Comparison of ENCODE assay signal across 18 cellular contexts in the genomic region with DNA sequence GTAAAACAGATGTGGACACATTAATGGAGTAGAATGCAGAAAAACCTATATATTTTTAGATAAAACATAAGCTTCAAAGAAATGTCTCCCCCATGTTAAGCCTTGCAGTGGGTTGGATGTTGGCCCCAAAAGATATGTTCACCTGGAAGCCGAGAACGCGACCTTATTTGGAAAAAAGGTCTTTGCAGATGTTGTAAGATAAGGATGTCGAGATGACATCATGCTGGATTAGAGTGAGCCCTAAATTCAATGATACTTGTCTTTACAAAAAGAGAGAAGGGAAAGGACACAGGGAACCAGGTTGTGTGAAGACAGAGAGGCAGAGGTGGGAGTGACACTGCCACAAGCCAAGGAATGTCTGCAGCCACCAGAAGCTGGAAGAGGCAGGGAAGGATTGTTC.
"Had no signal": no experiment of that assay in that cellular context is flagged by ENCODE, and none has a peak within 500 bp of the region (broad histone marks: within the 10 kb centered on the region; RNA-seq: fewer than 3 reads in every experiment).

No MANE protein-coding gene starts in this region.

- DNase-seq: activated CD4-positive, alpha-beta T cell treated with anti-CD3 and anti-CD28 coated beads for 1 hour; amniotic stem cell; body of pancreas; central memory CD4-positive, alpha-beta T cell; cortex of kidney; effector CD8-positive, alpha-beta T cell; kidney; left ventricle myocardium inferior; mesendoderm; retina; stimulated activated CD4-positive, alpha-beta T cell treated with anti-CD3 and anti-CD28 coated beads, Interleukin-15, amount 100 ng/mL, for 24 hours; stimulated activated CD4-positive, alpha-beta T cell treated with anti-CD3 and anti-CD28 coated beads, Interleukin-4, amount 100 ng/mL, for 24 hours; SW 1271; T-helper 9 cell; thyroid gland; uterus had no signal

- H3K27ac ChIP-seq: body of pancreas, left ventricle myocardium inferior, neutrophil, thyroid gland, uterus had no signal

- H3K4me3 Mint-ChIP-seq: activated naive CD4-positive, alpha-beta T cell treated with anti-CD3 and anti-CD28 coated beads for 36 hours had no signal

- H3K27me3 ChIP-seq: body of pancreas, neutrophil, thyroid gland, uterus had no signal

- H3K4me3 ChIP-seq: body of pancreas, left ventricle myocardium inferior, thyroid gland, uterus had no signal

- ATAC-seq: body of pancreas had no signal

- H3K9me3 Mint-ChIP-seq: activated naive CD4-positive, alpha-beta T cell treated with anti-CD3 and anti-CD28 coated beads for 36 hours had no signal

- FAIRE-seq: kidney had no signal

- H3K9me3 ChIP-seq: body of pancreas, left ventricle myocardium inferior, neutrophil, thyroid gland, uterus had no signal

- H3K36me3 ChIP-seq: left ventricle myocardium inferior, neutrophil, thyroid gland, uterus had no signal
